In the genomic region with DNA sequence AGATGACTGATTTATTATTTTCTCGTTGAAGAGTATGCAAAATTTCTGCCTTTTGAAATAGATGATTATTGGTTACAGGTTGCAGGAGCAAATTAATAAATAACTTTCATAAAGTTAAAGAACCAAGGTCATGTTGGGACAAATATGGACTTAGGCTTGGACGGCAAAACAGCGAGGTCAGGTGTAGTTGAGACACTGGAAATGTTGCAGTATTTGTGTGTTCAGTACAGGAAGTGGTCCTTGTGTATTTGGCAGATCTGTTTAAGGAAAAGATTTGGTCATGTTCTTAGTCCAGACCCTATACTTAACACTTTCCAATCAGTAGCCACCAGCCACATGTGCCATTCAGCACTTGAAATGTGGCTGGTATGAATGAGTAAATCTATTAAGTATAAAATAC, we compare ENCODE assay signal across 34 cellular contexts.
A peak's percentile ranks its signal among the peaks of the same experiment; 100 is the strongest.
DNase-seq lines count a peak whose midpoint lies in the region; ATAC-seq, FAIRE-seq and TF ChIP-seq lines count a peak whose summit lies in the region.
"Had no signal": no experiment of that assay in that cellular context is flagged by ENCODE, and none has a peak within 500 bp of the region (broad histone marks: within the 10 kb centered on the region; RNA-seq: fewer than 3 reads in every experiment).

No MANE protein-coding gene starts in this region.

- no TSS peak for BruUV-seq in HepG2 (replicated peaks; lab: Mats Ljungman, UMichigan)

- TF ChIP-seq POLR2A in HepG2 (IDR thresholded peaks at IDR 0.05; ENCODE audit: insufficient read depth in 1 of 2, low read depth in 2 of 2, low read length in 2 of 2) (no peak), body of pancreas (IDR thresholded peaks at IDR 0.05) (no peak)

- no peaks in the 10 kb centered on the region for H4K20me1 ChIP-seq in HepG2 (ENCODE audit: insufficient read depth, low read length)
- H4K20me1 ChIP-seq: BLaER1; BLaER1 treated with 17β-estradiol and CSF1 and Interleukin-3, amounts not matched to agents 10 nM and 100 nM had no signal

- H3K4me1 ChIP-seq in HepG2 (ENCODE audit: insufficient read depth, low read length) (no peaks in the 10 kb centered on the region), body of pancreas (no peaks in the 10 kb centered on the region)
- H3K4me1 ChIP-seq: A549, BE2C, Caco-2 had no signal

- H3K36me3 ChIP-seq in HepG2 (replicated peaks in 1 of 2; ENCODE audit: control insufficient read depth in 1 of 2, insufficient read depth in 2 of 2, low read length in 2 of 2) (no peaks in the 10 kb centered on the region), body of pancreas (replicated peaks in 1 of 2; ENCODE audit: insufficient read depth in 1 of 2, low read depth in 2 of 2) (no peaks in the 10 kb centered on the region)
- H3K36me3 ChIP-seq: BE2C; BLaER1; BLaER1 treated with 17β-estradiol and CSF1 and Interleukin-3, amounts not matched to agents 10 nM and 100 nM had no signal

- 1% methylated on average over 3 of the region's 3 CpGs for WGBS in HepG2 (ENCODE audit: low lambda C conversion rate)
- 30 to 38% methylated on average over 3 of the region's 3 CpGs for WGBS in body of pancreas, 2 donors

- H3K9me3 ChIP-seq in HepG2 (ENCODE audit: low read length) (no peaks in the 10 kb centered on the region), body of pancreas (no peaks in the 10 kb centered on the region)
- H3K9me3 ChIP-seq: A549, BE2C had no signal

- intact Hi-C loops in HepG2 (cut with micrococcal nuclease; ENCODE audit: unreplicated experiment), result no loop called here
- intact Hi-C loops in body of pancreas (cut with DNase I), result no loop called here

- H3K27ac ChIP-seq in HepG2 (ENCODE audit: extremely low read length, insufficient read depth, low read length), result no peak overlapping the region
- no peak overlapping the region for H3K27ac ChIP-seq in body of pancreas
- H3K27ac ChIP-seq: 22Rv1; A549; BLaER1; BLaER1 treated with 17β-estradiol and CSF1 and Interleukin-3, amounts not matched to agents 10 nM and 100 nM; C4-2B had no signal

- CTCF ChIA-PET in HepG2 (lab: Yijun Ruan, JAX; ENCODE audit: low intra/inter-chr PET ratio, low total read pairs), result no interaction called here

- TF ChIP-seq EP300 in HepG2 (IDR thresholded peaks at IDR 0.05; ENCODE audit: low read depth in 2 of 2, low read length in 2 of 2) (no peak), HepG2 (CRISPR knock-in tag; IDR thresholded peaks at IDR 0.05; ENCODE audit: borderline replicate concordance) (no peak)

- no peak for TF ChIP-seq RAD21 in HepG2 (CRISPR knock-in tag; IDR thresholded peaks at IDR 0.05)

- no peak overlapping the region for H3K9ac ChIP-seq in HepG2 (ENCODE audit: insufficient read depth, low read depth, low read length)
- H3K9ac ChIP-seq: BLaER1; BLaER1 treated with 17β-estradiol and CSF1 and Interleukin-3, amounts not matched to agents 10 nM and 100 nM had no signal

- TF ChIP-seq CTCF in HepG2 (CRISPR knock-in tag; IDR thresholded peaks at IDR 0.05) (no peak), body of pancreas (IDR thresholded peaks at IDR 0.05) (no peak), D721Med (IDR thresholded peaks at IDR 0.05; ENCODE audit: insufficient read depth, missing control alignments) (no peak)

- in situ Hi-C loops in HepG2 (cut with HindIII; ENCODE audit: extremely low pct_ligation_motif_present, low pct_unique_long_range_greater_than_20kb), result no loop called here

- peak; percentile 4 for FAIRE-seq in HTR-8/SVneo (lab: Jason Lieb, UNC)
- no peak for FAIRE-seq in HepG2 (lab: Jason Lieb, UNC)
- no peak for FAIRE-seq in D721Med (lab: Jason Lieb, UNC)
- FAIRE-seq: A204.1, A549 had no signal

- no peaks in the 10 kb centered on the region for H3K27me3 ChIP-seq in HepG2 (ENCODE audit: control insufficient read depth in 1 of 2, insufficient read depth in 2 of 2, low read length in 2 of 2)
- H3K27me3 ChIP-seq in body of pancreas, result no peaks in the 10 kb centered on the region
- H3K27me3 ChIP-seq: BE2C; BLaER1; BLaER1 treated with 17β-estradiol and CSF1 and Interleukin-3, amounts not matched to agents 10 nM and 100 nM had no signal

- no peak overlapping the region for H2AFZ ChIP-seq in HepG2 (ENCODE audit: low read length)

- DNase-seq in HT1080 (ENCODE audit: low read depth) (peak; percentile 8), HTR-8/SVneo (ENCODE audit: insufficient read length, low spot score) (no peak), HepG2 (ENCODE audit: low spot score) (no peak), mucosa of gallbladder (ENCODE audit: low spot score) (peak; percentile 15), body of pancreas (no peak), D721Med (ENCODE audit: insufficient read length, low spot score) (no peak)
- no peak for DNase-seq in stimulated activated CD4-positive, alpha-beta T cell treated with anti-CD3 and anti-CD28 coated beads, Interleukin-1b, Interleukin-23, amount 100 ng/mL, for 48 hours
- DNase-seq: 8988T; ACHN; AML-193; BE2C; C1 segment of cervical spinal cord; Caco-2; Calu3; CD4-positive, alpha-beta memory T cell; CD4-positive, alpha-beta T cell; CD4-positive, CD25-positive, alpha-beta regulatory T cell; CD8-positive, alpha-beta memory T cell; CD8-positive, alpha-beta T cell; COR-L47; DMS 273 treated with DMSO at 0.1 percent for 48 hours; DMS153; DMS53; DMS79; DMS79 treated with DMSO at 0.1 percent for 48 hours; DND-41; EL had no signal

- ATAC-seq in HepG2 (peak; percentile 74), body of pancreas (no peak), GM19023 (IDR thresholded peaks at IDR 0.05; ENCODE audit: unreplicated experiment) (no peak)
- ATAC-seq: A549; CD8-positive, alpha-beta T cell had no signal

- H3K4me2 ChIP-seq in HepG2 (ENCODE audit: low read depth, low read length), result no peak overlapping the region
- H3K4me2 ChIP-seq: A549; BLaER1; BLaER1 treated with 17β-estradiol and CSF1 and Interleukin-3, amounts not matched to agents 10 nM and 100 nM had no signal

- H3K4me3 ChIP-seq in HepG2 (replicated peaks in 1 of 3; ENCODE audit: insufficient read depth in 1 of 3, low read depth in 2 of 3, low read length in 3 of 3) (no peak overlapping the region), body of pancreas (no peak overlapping the region)
- H3K4me3 ChIP-seq: A549; BLaER1; BLaER1 treated with 17β-estradiol and CSF1 and Interleukin-3, amounts not matched to agents 10 nM and 100 nM had no signal

- POLR2A ChIA-PET in HepG2 (lab: Yijun Ruan, JAX), result no interaction called here

- no peaks in the 10 kb centered on the region for H3K79me2 ChIP-seq in HepG2 (ENCODE audit: insufficient read depth, low read length)

TF ChIP-seq in HepG2, 621 proteins besides CTCF, POLR2A, EP300 and RAD21 (continues in another document):
- no peak for TF ChIP-seq ZNF567 (CRISPR knock-in tag; IDR thresholded peaks at IDR 0.05; ENCODE audit: borderline replicate concordance)
- no peak for TF ChIP-seq SRY (CRISPR knock-in tag; IDR thresholded peaks at IDR 0.05)
- TF ChIP-seq SUZ12 (IDR thresholded peaks at IDR 0.05; ENCODE audit: low read depth, low read length), result no peak
- no peak for TF ChIP-seq PHB2 (IDR thresholded peaks at IDR 0.05; ENCODE audit: partially characterized antibody)
- TF ChIP-seq TCF12 (IDR thresholded peaks at IDR 0.05), result no peak
- TF ChIP-seq TCF12 (CRISPR knock-in tag; IDR thresholded peaks at IDR 0.05), result no peak
- TF ChIP-seq ZFY (CRISPR knock-in tag; IDR thresholded peaks at IDR 0.05), result no peak
- TF ChIP-seq, protein P1, sequence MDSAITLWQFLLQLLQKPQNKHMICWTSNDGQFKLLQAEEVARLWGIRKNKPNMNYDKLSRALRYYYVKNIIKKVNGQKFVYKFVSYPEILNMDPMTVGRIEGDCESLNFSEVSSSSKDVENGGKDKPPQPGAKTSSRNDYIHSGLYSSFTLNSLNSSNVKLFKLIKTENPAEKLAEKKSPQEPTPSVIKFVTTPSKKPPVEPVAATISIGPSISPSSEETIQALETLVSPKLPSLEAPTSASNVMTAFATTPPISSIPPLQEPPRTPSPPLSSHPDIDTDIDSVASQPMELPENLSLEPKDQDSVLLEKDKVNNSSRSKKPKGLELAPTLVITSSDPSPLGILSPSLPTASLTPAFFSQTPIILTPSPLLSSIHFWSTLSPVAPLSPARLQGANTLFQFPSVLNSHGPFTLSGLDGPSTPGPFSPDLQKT (CRISPR knock-in tag; IDR thresholded peaks at IDR 0.05; ENCODE audit: borderline replicate concordance), result no peak
- TF ChIP-seq, protein P2, sequence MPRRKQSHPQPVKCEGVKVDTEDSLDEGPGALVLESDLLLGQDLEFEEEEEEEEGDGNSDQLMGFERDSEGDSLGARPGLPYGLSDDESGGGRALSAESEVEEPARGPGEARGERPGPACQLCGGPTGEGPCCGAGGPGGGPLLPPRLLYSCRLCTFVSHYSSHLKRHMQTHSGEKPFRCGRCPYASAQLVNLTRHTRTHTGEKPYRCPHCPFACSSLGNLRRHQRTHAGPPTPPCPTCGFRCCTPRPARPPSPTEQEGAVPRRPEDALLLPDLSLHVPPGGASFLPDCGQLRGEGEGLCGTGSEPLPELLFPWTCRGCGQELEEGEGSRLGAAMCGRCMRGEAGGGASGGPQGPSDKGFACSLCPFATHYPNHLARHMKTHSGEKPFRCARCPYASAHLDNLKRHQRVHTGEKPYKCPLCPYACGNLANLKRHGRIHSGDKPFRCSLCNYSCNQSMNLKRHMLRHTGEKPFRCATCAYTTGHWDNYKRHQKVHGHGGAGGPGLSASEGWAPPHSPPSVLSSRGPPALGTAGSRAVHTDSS (CRISPR knock-in tag; conservative IDR thresholded peaks at IDR 0.05), result no peak
- TF ChIP-seq, protein P3, sequence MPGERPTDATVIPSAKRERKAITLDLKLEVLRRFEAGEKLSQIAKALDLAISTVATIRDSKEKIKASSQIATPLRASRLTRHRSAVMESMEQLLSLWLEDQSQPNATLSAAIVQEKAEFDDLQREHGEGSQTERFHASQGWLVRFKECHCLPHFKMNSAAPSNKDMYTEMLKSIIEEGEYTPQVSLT (CRISPR knock-in tag; IDR thresholded peaks at IDR 0.05; ENCODE audit: borderline replicate concordance, low read depth), result no peak
- no peak for TF ChIP-seq PHF8 (CRISPR knock-in tag; IDR thresholded peaks at IDR 0.05)
- no peak for TF ChIP-seq SOX13 (IDR thresholded peaks at IDR 0.05)
- no peak for TF ChIP-seq SOX13 (CRISPR knock-in tag; conservative IDR thresholded peaks at IDR 0.05 in 1 of 2, IDR thresholded peaks at IDR 0.05 in 1 of 2)
- TF ChIP-seq, protein P4, sequence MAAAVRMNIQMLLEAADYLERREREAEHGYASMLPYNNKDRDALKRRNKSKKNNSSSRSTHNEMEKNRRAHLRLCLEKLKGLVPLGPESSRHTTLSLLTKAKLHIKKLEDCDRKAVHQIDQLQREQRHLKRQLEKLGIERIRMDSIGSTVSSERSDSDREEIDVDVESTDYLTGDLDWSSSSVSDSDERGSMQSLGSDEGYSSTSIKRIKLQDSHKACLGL (CRISPR knock-in tag; IDR thresholded peaks at IDR 0.05), result no peak

Comparison
In these comparisons a context has a peak if more than half of its experiments do, and no peak if none do; other contexts are left out.
1. DNase-seq: peak in HT1080 (single experiment) and mucosa of gallbladder (single experiment); none in HTR-8/SVneo (single experiment), HepG2 (single experiment), body of pancreas (0 of 4), stimulated activated CD4-positive, alpha-beta T cell treated with anti-CD3 and anti-CD28 coated beads, Interleukin-1b, Interleukin-23, amount 100 ng/mL, for 48 hours (single experiment) and D721Med (single experiment).